Comparison of ENCODE assay signal across 1 cellular context in genomic region chr6:161835426-161836029, GRCh38.
TF ChIP-seq lines count a peak whose summit lies in the region.

No MANE protein-coding gene starts in this region.

TF ChIP-seq in HepG2, 621 proteins besides CTCF, POLR2A, EP300 and RAD21:
- no peak for TF ChIP-seq ZNF609 (CRISPR knock-in tag; IDR thresholded peaks at IDR 0.05; ENCODE audit: borderline replicate concordance)
- TF ChIP-seq RARA (CRISPR knock-in tag; IDR thresholded peaks at IDR 0.05) = no peak
- TF ChIP-seq SNAPC5 (CRISPR knock-in tag; IDR thresholded peaks at IDR 0.05; ENCODE audit: borderline replicate concordance) = no peak
- no peak for TF ChIP-seq DZIP1 (CRISPR knock-in tag; IDR thresholded peaks at IDR 0.05)
- TF ChIP-seq ZFP90 (CRISPR knock-in tag; IDR thresholded peaks at IDR 0.05; ENCODE audit: borderline replicate concordance) = no peak
- no peak for TF ChIP-seq NBN (conservative IDR thresholded peaks at IDR 0.05)
- TF ChIP-seq ZNF772 (CRISPR knock-in tag; IDR thresholded peaks at IDR 0.05) = no peak
TF ChIP-seq in HepG2: peak in this region for 0.
